Comparison of ENCODE assay signal across 9 cellular contexts in the genomic region with DNA sequence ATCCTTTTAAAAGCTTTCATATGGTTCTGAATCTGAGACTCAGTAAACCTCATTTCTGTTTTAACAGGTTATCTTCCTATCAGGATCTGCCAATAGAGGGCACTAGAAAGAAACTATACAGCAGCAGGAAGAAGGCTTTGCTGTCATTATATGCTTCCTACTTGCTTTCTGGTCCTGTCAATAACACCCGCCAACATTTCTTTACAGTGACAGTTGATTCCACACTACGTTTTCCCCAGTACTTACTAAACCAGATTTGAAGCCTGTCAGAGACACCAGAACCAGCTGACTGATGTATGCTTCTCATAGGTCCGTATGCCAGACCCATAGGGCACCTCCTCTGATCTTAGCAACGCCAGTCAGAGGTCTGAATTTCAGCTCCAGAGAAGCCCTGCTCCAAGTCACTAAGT.
DNase-seq lines count a peak whose midpoint lies in the region; ATAC-seq and TF ChIP-seq lines count a peak whose summit lies in the region.
"Had no signal": no experiment of that assay in that cellular context is flagged by ENCODE, and none has a peak within 500 bp of the region (broad histone marks: within the 10 kb centered on the region; RNA-seq: fewer than 3 reads in every experiment).

No MANE protein-coding gene starts in this region.

- H3K4me3 Mint-ChIP-seq in Caco-2 (ENCODE audit: unreplicated experiment) = no peak overlapping the region

- H3K9me3 ChIP-seq in Caco-2 (no peaks in the 10 kb centered on the region), thyroid gland (no peaks in the 10 kb centered on the region)
- H3K9me3 ChIP-seq: SJSA1 had no signal

- no peak overlapping the region for H3K27ac ChIP-seq in thyroid gland
- H3K27ac ChIP-seq: SJSA1 had no signal

- H3K4me1 Mint-ChIP-seq in Caco-2 (ENCODE audit: low read depth, unreplicated experiment) = no peaks in the 10 kb centered on the region

- peak; percentile 89 for ATAC-seq in GM19351 (IDR thresholded peaks at IDR 0.05; ENCODE audit: unreplicated experiment)
- ATAC-seq in HG03432 (IDR thresholded peaks at IDR 0.05; ENCODE audit: unreplicated experiment) = peak; percentile 95

- WGBS in thyroid gland, 2 donors = 24 to 28% methylated on average over 4 of the region's 4 CpGs

- no peaks in the 10 kb centered on the region for H3K27me3 Mint-ChIP-seq in Caco-2 (ENCODE audit: insufficient read depth, unreplicated experiment)

- TF ChIP-seq CTCF in Caco-2 (IDR thresholded peaks at IDR 0.05; ENCODE audit: insufficient read depth in 1 of 2, low read depth in 1 of 2, low read length in 1 of 2, severe bottlenecking in 1 of 2, unreplicated experiment in 1 of 2) = peak; percentile 24 to 53
- TF ChIP-seq CTCF in thyroid gland (IDR thresholded peaks at IDR 0.05) = peak in 3 of 6 experiments; percentile 56 to 65 (median 59)

- CTCF ChIA-PET in Caco-2 (lab: Charles Lee) = no interaction called here

- H3K27me3 ChIP-seq in Caco-2 (replicated peaks; ENCODE audit: control insufficient read depth, insufficient read depth, low read length) = no peaks in the 10 kb centered on the region
- no peaks in the 10 kb centered on the region for H3K27me3 ChIP-seq in thyroid gland
- H3K27me3 ChIP-seq: SJSA1 had no signal

- no peaks in the 10 kb centered on the region for H3K9me3 Mint-ChIP-seq in Caco-2 (ENCODE audit: unreplicated experiment)

- intact Hi-C loops in Caco-2 (cut with micrococcal nuclease; ENCODE audit: unreplicated experiment) = loop anchor here (5.0 kb wide), 1 partner anchor 224 kb away; no protein-coding TSS in a partner anchor
- intact Hi-C loops in thyroid gland (cut with DNase I) = no loop called here

- no peaks in the 10 kb centered on the region for H3K36me3 ChIP-seq in Caco-2 (ENCODE audit: control insufficient read depth, insufficient read depth, low read length)
- H3K36me3 ChIP-seq in thyroid gland = no peaks in the 10 kb centered on the region
- H3K36me3 ChIP-seq: SJSA1 had no signal

- no TSS peak for BruUV-seq in Caco-2 (replicated peaks; lab: Mats Ljungman, UMichigan)

- H3K4me3 ChIP-seq in Caco-2 (ENCODE audit: low read depth, low read length) (no peak overlapping the region), thyroid gland (replicated peaks in 1 of 3) (no peak overlapping the region)
- H3K4me3 ChIP-seq: SJSA1 had no signal

- no peak overlapping the region for H3K27ac Mint-ChIP-seq in Caco-2 (ENCODE audit: unreplicated experiment)

- H3K36me3 Mint-ChIP-seq in Caco-2 (ENCODE audit: insufficient read depth, unreplicated experiment) = no peaks in the 10 kb centered on the region

- H3K4me1 ChIP-seq in Caco-2 (no peaks in the 10 kb centered on the region), thyroid gland (no peaks in the 10 kb centered on the region)
- H3K4me1 ChIP-seq: SJSA1 had no signal

- POLR2A ChIA-PET in Caco-2 (lab: Charles Lee) = no interaction called here

- DNase-seq in Caco-2 (peak in 1 of 2 experiments; percentile 17), NCI-H526 treated with DMSO at 0.1 percent for 48 hours (lab: John Stamatoyannopoulos, UW) (peak; percentile 54), brain pericyte (ENCODE audit: low read depth, low spot score) (peak; percentile 16), kidney tubule cell (ENCODE audit: low spot score) (peak; percentile 61), thyroid gland (peak; percentile 5 to 7)
- no peak for DNase-seq in activated CD4-positive, alpha-beta T cell treated with anti-CD3 and anti-CD28 coated beads, Interleukin-2, amount 50 U/mL, for 1 hour

- no peak for TF ChIP-seq POLR2A in thyroid gland (IDR thresholded peaks at IDR 0.05)
